In the genomic region with DNA sequence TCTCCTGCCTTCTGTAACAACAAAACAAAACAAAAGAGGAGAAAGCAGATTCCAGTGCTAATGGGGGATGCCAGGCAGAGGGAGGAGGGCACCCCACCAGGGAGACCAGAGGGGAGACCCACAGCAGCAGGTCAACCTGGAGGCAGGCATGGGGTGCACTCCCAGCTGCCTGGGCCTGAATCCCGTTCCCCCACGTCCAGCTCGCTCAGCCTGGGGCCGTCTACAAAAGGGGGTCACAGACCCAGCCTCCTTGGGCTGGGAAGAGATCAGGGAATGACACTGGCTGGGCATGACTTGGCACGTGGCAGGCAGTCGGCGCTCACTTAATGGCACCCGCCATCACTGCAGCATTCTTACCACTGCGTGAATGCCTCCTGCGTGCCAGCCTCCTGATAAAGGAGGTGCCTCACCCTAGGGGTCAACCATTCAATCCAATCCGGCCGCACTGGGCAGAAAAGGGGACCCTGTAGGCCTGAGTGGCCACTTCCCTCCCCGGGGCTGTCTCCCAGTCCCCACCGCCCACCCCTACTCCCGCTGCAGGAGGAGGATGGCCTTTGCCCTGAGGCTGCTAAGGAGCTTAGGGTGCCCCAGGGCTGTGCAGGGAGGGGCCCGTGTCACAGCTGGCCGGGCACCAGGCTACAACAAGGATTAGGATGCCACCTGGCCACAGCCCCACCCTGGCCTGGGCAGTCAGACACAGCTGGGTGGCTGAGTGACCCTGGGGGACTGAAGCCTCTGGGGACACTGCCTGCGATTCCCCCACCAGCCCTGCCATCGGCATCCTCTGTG, we compare ENCODE assay signal across 8 cellular contexts.
DNase-seq lines count a peak whose midpoint lies in the region; ATAC-seq, FAIRE-seq and TF ChIP-seq lines count a peak whose summit lies in the region.

No MANE protein-coding gene starts in this region.

- in situ Hi-C loops in HepG2 (cut with HindIII; ENCODE audit: extremely low pct_ligation_motif_present, low pct_unique_long_range_greater_than_20kb): no loop called here

- H3K79me2 ChIP-seq in HepG2 (ENCODE audit: insufficient read depth, low read length): no peaks in the 10 kb centered on the region

- CTCF ChIA-PET in HepG2 (lab: Yijun Ruan, JAX; ENCODE audit: low intra/inter-chr PET ratio, low total read pairs): no interaction called here

- H3K36me3 Mint-ChIP-seq in CD4-positive, CD25-positive, alpha-beta regulatory T cell: peaks cover 38% of the 10 kb centered on the region

- H3K36me3 ChIP-seq in CD4-positive, CD25-positive, alpha-beta regulatory T cell (ENCODE audit: control insufficient read depth, insufficient read depth, low read length): peaks cover 10% of the 10 kb centered on the region
- H3K36me3 ChIP-seq in Peyer's patch (peaks cover 0 to 52% (median 0%) of the 10 kb centered on the region in 3 donors), HepG2 (replicated peaks in 1 of 2; ENCODE audit: control insufficient read depth in 1 of 2, insufficient read depth in 2 of 2, low read length in 2 of 2) (peaks cover 17 to 38% of the 10 kb centered on the region in 2 experiments)

- no peaks in the 10 kb centered on the region for H3K27me3 Mint-ChIP-seq in CD4-positive, CD25-positive, alpha-beta regulatory T cell

- intact Hi-C loops in HepG2 (cut with micrococcal nuclease; ENCODE audit: unreplicated experiment): loop anchor here (5.0 kb wide), 1 partner anchor 37 kb away; no protein-coding TSS in a partner anchor

- peaks cover 13% of the 10 kb centered on the region for H3K4me1 ChIP-seq in CD4-positive, CD25-positive, alpha-beta regulatory T cell (ENCODE audit: control insufficient read depth, insufficient read depth, low read length, poor library complexity, severe bottlenecking)
- H3K4me1 ChIP-seq in Peyer's patch (peaks cover 0 to 26% (median 14%) of the 10 kb centered on the region in 4 donors), HepG2 (ENCODE audit: insufficient read depth, low read length) (peaks cover 33% of the 10 kb centered on the region)

- no CpG with 5 or more reads among the region's 19 CpGs for WGBS in HepG2 (ENCODE audit: low lambda C conversion rate)

- 0 out of 2 replicates have a peak, but pooled peaks cover 4% of the 10 kb centered on the region for H4K20me1 ChIP-seq in HepG2 (ENCODE audit: insufficient read depth, low read length)

- BruUV-seq in HepG2 (replicated peaks; lab: Mats Ljungman, UMichigan): no TSS peak

- H3K4me3 Mint-ChIP-seq in CD4-positive, CD25-positive, alpha-beta regulatory T cell: peak overlapping the region in 1 of 4 donors; percentile 30

- no peaks in the 10 kb centered on the region for H3K27me3 ChIP-seq in CD4-positive, CD25-positive, alpha-beta regulatory T cell (ENCODE audit: control insufficient read depth, insufficient read depth, low read length)
- H3K27me3 ChIP-seq in Peyer's patch: no peaks in the 10 kb centered on the region
- H3K27me3 ChIP-seq in HepG2 (ENCODE audit: control insufficient read depth in 1 of 2, insufficient read depth in 2 of 2, low read length in 2 of 2): no peaks in the 10 kb centered on the region

- TF ChIP-seq EP300 in HepG2 (IDR thresholded peaks at IDR 0.05; ENCODE audit: low read depth in 2 of 2, low read length in 2 of 2) (no peak), HepG2 (CRISPR knock-in tag; IDR thresholded peaks at IDR 0.05; ENCODE audit: borderline replicate concordance) (no peak)

- TF ChIP-seq POLR2A in Peyer's patch (IDR thresholded peaks at IDR 0.05) (no peak), HepG2 (IDR thresholded peaks at IDR 0.05; ENCODE audit: insufficient read depth in 1 of 2, low read depth in 2 of 2, low read length in 2 of 2) (no peak)

- peaks cover 4 to 33% (median 9%) of the 10 kb centered on the region in 4 donors for H3K4me1 Mint-ChIP-seq in CD4-positive, CD25-positive, alpha-beta regulatory T cell

- POLR2A ChIA-PET in HepG2 (lab: Yijun Ruan, JAX): no interaction called here

- no peak for FAIRE-seq in HepG2 (lab: Jason Lieb, UNC)

- H3K9me3 Mint-ChIP-seq in CD4-positive, CD25-positive, alpha-beta regulatory T cell: no peaks in the 10 kb centered on the region

- no peak overlapping the region for H3K4me3 ChIP-seq in CD4-positive, CD25-positive, alpha-beta regulatory T cell (ENCODE audit: low read depth, low read length)
- H3K4me3 ChIP-seq in Peyer's patch (no peak overlapping the region), HepG2 (replicated peaks in 1 of 3; ENCODE audit: insufficient read depth in 1 of 3, low read depth in 2 of 3, low read length in 3 of 3) (peak overlapping the region in 1 of 3 experiments; percentile 32; a peak in 1 of 6 replicates)

- H3K9me3 ChIP-seq in CD4-positive, CD25-positive, alpha-beta regulatory T cell (ENCODE audit: control insufficient read depth in 2 of 2, low read length in 2 of 2): no peaks in the 10 kb centered on the region
- H3K9me3 ChIP-seq in Peyer's patch (no peaks in the 10 kb centered on the region), HepG2 (ENCODE audit: low read length) (no peaks in the 10 kb centered on the region)

- TF ChIP-seq RAD21 in HepG2 (CRISPR knock-in tag; IDR thresholded peaks at IDR 0.05): no peak

- no peak for TF ChIP-seq CTCF in Peyer's patch (IDR thresholded peaks at IDR 0.05)
- no peak for TF ChIP-seq CTCF in HepG2 (CRISPR knock-in tag; IDR thresholded peaks at IDR 0.05)

- no peak overlapping the region for H3K27ac ChIP-seq in CD4-positive, CD25-positive, alpha-beta regulatory T cell (ENCODE audit: insufficient read depth, low read length, poor library complexity, severe bottlenecking)
- peak overlapping the region in 3 of 4 donors; percentile 38 to 57 (median 48) for H3K27ac ChIP-seq in Peyer's patch
- peak overlapping the region; percentile 60 for H3K27ac ChIP-seq in HepG2 (ENCODE audit: extremely low read length, insufficient read depth, low read length)

- peak overlapping the region in 2 of 3 donors; percentile 7 to 55 for H3K27ac Mint-ChIP-seq in CD4-positive, CD25-positive, alpha-beta regulatory T cell

- H2AFZ ChIP-seq in HepG2 (ENCODE audit: low read length): no peak overlapping the region

- H3K4me2 ChIP-seq in HepG2 (ENCODE audit: low read depth, low read length): peak overlapping the region; percentile 53

- H3K9ac ChIP-seq in HepG2 (ENCODE audit: insufficient read depth, low read depth, low read length): peak overlapping the region; percentile 7; the same call in 1 of the 2 replicates

- DNase-seq in CD4-positive, CD25-positive, alpha-beta regulatory T cell: no peak
- DNase-seq in Peyer's patch (peak in 2 of 3 donors; percentile 62 to 67), HepG2 (ENCODE audit: low spot score) (no peak), iPS-NIHi11 (ENCODE audit: low spot score) (no peak), CD1c-positive myeloid dendritic cell (ENCODE audit: extremely low spot score) (no peak), cerebellum (ENCODE audit: low spot score) (no peak)

- ATAC-seq in CD4-positive, CD25-positive, alpha-beta regulatory T cell (ENCODE audit: low read depth in 2 of 2): no peak
- ATAC-seq in GM21786 (IDR thresholded peaks at IDR 0.05; ENCODE audit: unreplicated experiment) (peak; percentile 37), HepG2 (no peak; the same call in 2 of the 3 replicates), HG03108 (IDR thresholded peaks at IDR 0.05; ENCODE audit: unreplicated experiment) (no peak)

TF ChIP-seq in HepG2, 621 proteins besides CTCF, POLR2A, EP300 and RAD21 (continues in another document):
- 0 out of 2 replicates have a peak, but pooled peaks have one; percentile 50 for TF ChIP-seq CAMTA2 (CRISPR knock-in tag; IDR thresholded peaks at IDR 0.05; ENCODE audit: borderline replicate concordance)
- no peak for TF ChIP-seq RBFOX2 (IDR thresholded peaks at IDR 0.05; ENCODE audit: low read depth, low read length)
- TF ChIP-seq HNRNPL (IDR thresholded peaks at IDR 0.05; ENCODE audit: low read depth, low read length): peak; percentile 88
- no peak for TF ChIP-seq MATR3 (CRISPR knock-in tag; IDR thresholded peaks at IDR 0.05)
- TF ChIP-seq, protein P1, sequence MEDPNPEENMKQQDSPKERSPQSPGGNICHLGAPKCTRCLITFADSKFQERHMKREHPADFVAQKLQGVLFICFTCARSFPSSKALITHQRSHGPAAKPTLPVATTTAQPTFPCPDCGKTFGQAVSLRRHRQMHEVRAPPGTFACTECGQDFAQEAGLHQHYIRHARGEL (CRISPR knock-in tag; IDR thresholded peaks at IDR 0.05): 0 out of 2 replicates have a peak, but pooled peaks have one; percentile 27
- TF ChIP-seq SETDB1 (CRISPR knock-in tag; IDR thresholded peaks at IDR 0.05; ENCODE audit: borderline replicate concordance): no peak
- no peak for TF ChIP-seq BRD4 (CRISPR knock-in tag; IDR thresholded peaks at IDR 0.05)
- TF ChIP-seq SRF (IDR thresholded peaks at IDR 0.05; ENCODE audit: low read depth, low read length): no peak
- TF ChIP-seq, protein P2, sequence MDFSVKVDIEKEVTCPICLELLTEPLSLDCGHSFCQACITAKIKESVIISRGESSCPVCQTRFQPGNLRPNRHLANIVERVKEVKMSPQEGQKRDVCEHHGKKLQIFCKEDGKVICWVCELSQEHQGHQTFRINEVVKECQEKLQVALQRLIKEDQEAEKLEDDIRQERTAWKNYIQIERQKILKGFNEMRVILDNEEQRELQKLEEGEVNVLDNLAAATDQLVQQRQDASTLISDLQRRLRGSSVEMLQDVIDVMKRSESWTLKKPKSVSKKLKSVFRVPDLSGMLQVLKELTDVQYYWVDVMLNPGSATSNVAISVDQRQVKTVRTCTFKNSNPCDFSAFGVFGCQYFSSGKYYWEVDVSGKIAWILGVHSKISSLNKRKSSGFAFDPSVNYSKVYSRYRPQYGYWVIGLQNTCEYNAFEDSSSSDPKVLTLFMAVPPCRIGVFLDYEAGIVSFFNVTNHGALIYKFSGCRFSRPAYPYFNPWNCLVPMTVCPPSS (IDR thresholded peaks at IDR 0.05): no peak
- TF ChIP-seq ZNF543 (CRISPR knock-in tag; IDR thresholded peaks at IDR 0.05): 0 out of 2 replicates have a peak, but pooled peaks have one; percentile 46
- TF ChIP-seq TAF15 (IDR thresholded peaks at IDR 0.05; ENCODE audit: low read depth, low read length, poor library complexity, severe bottlenecking): peak; percentile 7
- TF ChIP-seq ETV6 (CRISPR knock-in tag; conservative IDR thresholded peaks at IDR 0.05): no peak
- TF ChIP-seq FOSL2 (CRISPR knock-in tag; IDR thresholded peaks at IDR 0.05): no peak

Comparison
In these comparisons a context has a peak if more than half of its experiments do, and no peak if none do; other contexts are left out.
1. DNase-seq: peak in Peyer's patch (2 of 3); none in CD4-positive, CD25-positive, alpha-beta regulatory T cell (0 of 3), HepG2 (single experiment), iPS-NIHi11 (single experiment), CD1c-positive myeloid dendritic cell (single experiment) and cerebellum (single experiment).